In the genomic region with DNA sequence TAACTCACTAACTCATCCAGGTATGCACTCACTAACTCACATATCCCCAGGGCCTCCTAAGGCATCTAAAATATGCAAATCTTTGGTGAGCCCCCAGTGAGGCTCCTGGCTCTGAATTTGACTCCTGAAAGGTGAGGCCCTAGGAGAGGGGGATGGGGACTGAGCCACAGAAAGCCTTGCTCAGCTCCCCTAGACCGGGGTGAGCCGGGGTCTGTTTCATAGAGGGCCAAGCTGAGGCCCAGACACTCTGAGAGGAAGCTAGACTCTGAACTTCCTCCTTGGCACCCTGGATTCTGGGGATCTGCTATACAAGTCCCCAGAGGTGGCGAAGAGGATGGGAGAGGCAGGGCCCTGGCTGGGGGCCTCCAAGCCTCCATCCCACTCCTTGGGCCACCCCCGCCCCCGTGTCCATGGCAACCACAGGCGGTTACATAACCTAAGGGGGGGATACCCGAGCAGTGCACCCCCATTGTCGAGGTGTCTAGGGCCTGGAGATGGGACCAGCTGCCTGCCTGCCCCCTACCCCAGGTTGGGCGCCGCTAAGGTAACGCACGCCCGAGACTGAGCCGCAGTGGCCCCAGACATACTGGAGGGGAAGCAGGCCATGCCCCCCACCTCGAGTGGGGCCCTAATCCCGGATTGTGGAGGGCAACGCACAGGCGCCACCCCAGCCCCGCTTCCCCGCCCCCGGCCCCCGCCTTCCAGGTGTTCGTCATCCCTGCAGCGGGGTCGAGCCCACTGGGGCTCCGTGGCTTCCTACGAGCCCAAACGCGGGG, we compare ENCODE assay signal across 8 cellular contexts. TPM values are rescaled to one million over a fixed set of nuclear protein-coding genes. Genes with fewer than 3 reads are reported as not detected.
A peak's percentile ranks its signal among the peaks of the same experiment; 100 is the strongest.
DNase-seq lines count a peak whose midpoint lies in the region; ATAC-seq and TF ChIP-seq lines count a peak whose summit lies in the region.

No MANE protein-coding gene starts in this region.

- DNase-seq in NCI-H526 (lab: John Stamatoyannopoulos, UW) (peak; percentile 80 to 82), brain microvascular endothelial cell (no peak), medulla oblongata (ENCODE audit: extremely low spot score) (peak; percentile 27), sciatic nerve (ENCODE audit: low spot score) (no peak), posterior vena cava (ENCODE audit: low spot score) (no peak)

- H3K36me3 ChIP-seq in ES-I3 (ENCODE audit: insufficient read depth, low read length): peaks cover 6% of the 10 kb centered on the region; the same call in 1 of the 2 replicates
- H3K36me3 ChIP-seq in brain microvascular endothelial cell (replicated peaks): no peaks in the 10 kb centered on the region
- no peaks in the 10 kb centered on the region for H3K36me3 ChIP-seq in urinary bladder (ENCODE audit: insufficient read depth)

- 14% methylated on average over 29 of the region's 29 CpGs for WGBS in urinary bladder

- no peak for ATAC-seq in HG02571 (IDR thresholded peaks at IDR 0.05; ENCODE audit: unreplicated experiment)
- no peak for ATAC-seq in sciatic nerve

- in situ Hi-C loops in brain microvascular endothelial cell (cut with HindIII; ENCODE audit: low pct_ligation_motif_present, low sequenced_read_pairs): no loop called here

- no peak overlapping the region for H3K27ac ChIP-seq in brain microvascular endothelial cell
- H3K27ac ChIP-seq in urinary bladder (ENCODE audit: low read depth): no peak overlapping the region

- H3K9ac ChIP-seq in ES-I3 (ENCODE audit: low read depth, low read length): peak overlapping the region; percentile 66

- peaks cover 7% of the 10 kb centered on the region; the same call in 1 of the 2 replicates for H3K4me1 ChIP-seq in ES-I3 (ENCODE audit: insufficient read depth, low read length)
- no peaks in the 10 kb centered on the region for H3K4me1 ChIP-seq in urinary bladder (ENCODE audit: insufficient read depth)

- H3K9me3 ChIP-seq in ES-I3 (ENCODE audit: control insufficient read depth, insufficient read depth, low read length): no peaks in the 10 kb centered on the region; the same call in 1 of the 2 replicates

- H3K27me3 ChIP-seq in brain microvascular endothelial cell (replicated peaks): no peaks in the 10 kb centered on the region

- H3K4me3 ChIP-seq in brain microvascular endothelial cell (ENCODE audit: low read depth, low read length) (peak overlapping the region; percentile 61), urinary bladder (ENCODE audit: low read depth, low read length) (peak overlapping the region; percentile 78)

- intact Hi-C loops in sciatic nerve (cut with DNase I): no loop called here
- intact Hi-C loops in posterior vena cava (cut with DNase I): no loop called here

- no peak for TF ChIP-seq CTCF in brain microvascular endothelial cell (IDR thresholded peaks at IDR 0.05; ENCODE audit: low read depth, low read length, missing control alignments)

RNA-seq across cellular contexts. Expression of gene ABHD8, which starts 0.6 kb away (rescaled TPM):
- total RNA-seq in urinary bladder (6.8 TPM), sciatic nerve (14.9 TPM), posterior vena cava (1 to 10 TPM; 7.4 to 7.8 TPM)
- 20.0 TPM for polyA plus RNA-seq in urinary bladder

RNA-seq across cellular contexts. Expression of gene MRPL34, which starts 3.1 kb away (rescaled TPM):
- total RNA-seq in urinary bladder (6.1 TPM), sciatic nerve (55.0 TPM), posterior vena cava (10 to 100 TPM; 52.2 to 54.6 TPM)
- 146 TPM for polyA plus RNA-seq in urinary bladder

RNA-seq across cellular contexts. Expression of gene DDA1, which starts 6.8 kb away (rescaled TPM):
- total RNA-seq in urinary bladder (8.0 TPM), sciatic nerve (29.4 TPM), posterior vena cava (10 to 100 TPM; 30.7 to 33.9 TPM)
- 66.1 TPM for polyA plus RNA-seq in urinary bladder

RNA-seq across cellular contexts. Expression of gene ANKLE1, which starts 20.9 kb away (rescaled TPM):
- total RNA-seq in urinary bladder (0.26 TPM), sciatic nerve (1.7 TPM), posterior vena cava (under 1 TPM; 0.14 to 0.19 TPM)
- polyA plus RNA-seq in urinary bladder: 0.66 TPM

RNA-seq across cellular contexts. Expression of gene ANO8, which starts 32.1 kb away (rescaled TPM):
- total RNA-seq in urinary bladder: 4.1 TPM
- 5.8 TPM for polyA plus RNA-seq in urinary bladder
- 14.8 TPM for total RNA-seq in sciatic nerve
- 10 to 100 TPM in 1 of 2 donors, 1 to 10 TPM in 1; 9.8 to 10.0 TPM for total RNA-seq in posterior vena cava

Comparison
In these comparisons a context has a peak if more than half of its experiments do, and no peak if none do; other contexts are left out.
1. DNase-seq: peak in NCI-H526 (2 of 2) and medulla oblongata (single experiment); none in brain microvascular endothelial cell (single experiment), sciatic nerve (single experiment) and posterior vena cava (single experiment).